Comparison of ENCODE assay signal across 29 cellular contexts in genomic region chr1:77465922-77466321, GRCh38.
"Had no signal": no experiment of that assay in that cellular context is flagged by ENCODE, and none has a peak within 500 bp of the region (broad histone marks: within the 10 kb centered on the region; RNA-seq: fewer than 3 reads in every experiment).

No MANE protein-coding gene starts in this region.

- H3K27me3 Mint-ChIP-seq: dendritic cell treated with granulocyte-macrophage colony-stimulating factor and Interleukin-4, amounts not matched to agents 40 ng/mL and 50 ng/mL, for 4 days; naive thymus-derived CD4-positive, alpha-beta T cell; stimulated activated naive CD8-positive, alpha-beta T cell treated with anti-CD3 and anti-CD28 coated beads, Interleukin-15, amount 100 ng/mL, for 72 hours had no signal

- H3K36me3 Mint-ChIP-seq: mesothelial cell of epicardium had no signal

- H3K4me1 ChIP-seq: colonic mucosa, foreskin keratinocyte, left lung, right lobe of liver, upper lobe of left lung had no signal

- H3K79me2 ChIP-seq: hepatocyte had no signal

- H3K4me3 Mint-ChIP-seq: dendritic cell treated with granulocyte-macrophage colony-stimulating factor and Interleukin-4, amounts not matched to agents 40 ng/mL and 50 ng/mL, for 4 days; mesothelial cell of epicardium; naive thymus-derived CD4-positive, alpha-beta T cell; nephron; stimulated activated naive CD8-positive, alpha-beta T cell treated with anti-CD3 and anti-CD28 coated beads, Interleukin-15, amount 100 ng/mL, for 72 hours had no signal

- H3K9me3 Mint-ChIP-seq: dendritic cell treated with granulocyte-macrophage colony-stimulating factor and Interleukin-4, amounts not matched to agents 40 ng/mL and 50 ng/mL, for 4 days; mesothelial cell of epicardium; nephron had no signal

- H3K36me3 ChIP-seq: colonic mucosa, esophagus muscularis mucosa, gastroesophageal sphincter, heart left ventricle, left lung, ovary, right lobe of liver, thoracic aorta, tibial nerve, upper lobe of left lung had no signal

- H3K9me3 ChIP-seq: colonic mucosa, esophagus muscularis mucosa, gastroesophageal sphincter, heart left ventricle, left lung, ovary, right lobe of liver, thoracic aorta, tibial nerve, upper lobe of left lung had no signal

- H3K27ac Mint-ChIP-seq: dendritic cell treated with granulocyte-macrophage colony-stimulating factor and Interleukin-4, amounts not matched to agents 40 ng/mL and 50 ng/mL, for 4 days; mesothelial cell of epicardium; nephron; stimulated activated naive CD8-positive, alpha-beta T cell treated with anti-CD3 and anti-CD28 coated beads, Interleukin-15, amount 100 ng/mL, for 72 hours had no signal

- H3K27ac ChIP-seq: colonic mucosa, esophagus muscularis mucosa, foreskin keratinocyte, gastroesophageal sphincter, heart left ventricle, hepatocyte, left lung, ovary, right lobe of liver, thoracic aorta, upper lobe of left lung had no signal

- H3K4me1 Mint-ChIP-seq: nephron had no signal

- H3K27me3 ChIP-seq: colonic mucosa, esophagus muscularis mucosa, foreskin keratinocyte, gastroesophageal sphincter, heart left ventricle, hepatocyte, left lung, ovary, right lobe of liver, tibial nerve, upper lobe of left lung had no signal

- ATAC-seq: foreskin keratinocyte; gastroesophageal sphincter; heart left ventricle; left cardiac atrium; left lung; naive thymus-derived CD4-positive, alpha-beta T cell; right lobe of liver; stimulated activated naive CD8-positive, alpha-beta T cell treated with anti-CD3 and anti-CD28 coated beads, Interleukin-15, amount 100 ng/mL, for 72 hours had no signal

- H3K4me2 ChIP-seq: hepatocyte had no signal

- DNase-seq: cerebellar nuclear complex; colonic mucosa; effector memory CD4-positive, alpha-beta T cell; foreskin keratinocyte; heart left ventricle; kidney; left cardiac atrium; left lung; mesenchymal stem cell; naive thymus-derived CD4-positive, alpha-beta T cell; occipital lobe; ovary; right lobe of liver; small intestine; stimulated activated CD4-positive, alpha-beta T cell treated with anti-CD3 and anti-CD28 coated beads, Interleukin-12 subunit alpha, Interleukin-12 subunit beta, amount 100 ng/mL, for 4 hours; stimulated activated CD4-positive, alpha-beta T cell treated with anti-CD3 and anti-CD28 coated beads, Interleukin-1b, Interleukin-23, amount 100 ng/mL, for 48 hours; stimulated activated CD4-positive, alpha-beta T cell treated with anti-CD3 and anti-CD28 coated beads, Interleukin-4, amount 100 ng/mL, for 1 hour; stimulated activated CD8-positive, alpha-beta memory T cell treated with anti-CD3 and anti-CD28 coated beads, Interleukin-4, amount 100 ng/mL, for 48 hours; stimulated activated naive CD4-positive, alpha-beta T cell; stimulated activated naive CD8-positive, alpha-beta T cell treated with anti-CD3 and anti-CD28 coated beads, Interleukin-15, amount 100 ng/mL, for 72 hours; upper lobe of left lung had no signal

- H3K4me3 ChIP-seq: colonic mucosa, esophagus muscularis mucosa, gastroesophageal sphincter, heart left ventricle, hepatocyte, left lung, ovary, right lobe of liver, thoracic aorta, tibial nerve, upper lobe of left lung had no signal

- H2AFZ ChIP-seq: hepatocyte had no signal
